ENCODE assay signal across 28 cellular contexts in genomic region chr14:68448379-68448778, GRCh38.
DNase-seq lines count a peak whose midpoint lies in the region; ATAC-seq, FAIRE-seq and TF ChIP-seq lines count a peak whose summit lies in the region.
"Had no signal": no experiment of that assay in that cellular context is flagged by ENCODE, and none has a peak within 500 bp of the region (broad histone marks: within the 10 kb centered on the region; RNA-seq: fewer than 3 reads in every experiment).

No MANE protein-coding gene starts in this region.

- TF ChIP-seq POLR2A in esophagus squamous epithelium (IDR thresholded peaks at IDR 0.05), result no peak
- no peak for TF ChIP-seq POLR2A in uterus (IDR thresholded peaks at IDR 0.05)

- DNase-seq in NCI-H1092 treated with DMSO at 0.1 percent for 48 hours (lab: John Stamatoyannopoulos, UW), result peak; percentile 8
- DNase-seq in NCI-H1092 (lab: John Stamatoyannopoulos, UW), result no peak
- no peak for DNase-seq in esophagus squamous epithelium (lab: John Stamatoyannopoulos, UW)
- no peak for DNase-seq in pancreas
- no peak for DNase-seq in uterus
- DNase-seq in inferior parietal cortex (ENCODE audit: extremely low spot score), result no peak
- no peak for DNase-seq in NCI-H2029 (lab: John Stamatoyannopoulos, UW)
- no peak for DNase-seq in MV-4-11 (lab: John Stamatoyannopoulos, UW)
- DNase-seq: activated CD4-positive, alpha-beta T cell treated with anti-CD3 and anti-CD28 coated beads for 1 hour; activated CD8-positive, alpha-beta memory T cell treated with anti-CD3 and anti-CD28 coated beads, Interleukin-2, amount 50 U/mL, for 48 hours; activated CD8-positive, alpha-beta T cell treated with anti-CD3 and anti-CD28 coated beads for 36 hours; activated naive CD4-positive, alpha-beta T cell treated with Interleukin-2 at 50 U/mL for 16 hours; body of pancreas; dermis blood vessel endothelial cell; GOT3; hypothalamus; left cardiac atrium; NCI-H146; NCI-H446 treated with DMSO at 0.1 percent for 48 hours; NCI-H82; right cardiac atrium; SIG-M5; stimulated activated CD4-positive, alpha-beta T cell treated with anti-CD3 and anti-CD28 coated beads, Interleukin-12 subunit alpha, Interleukin-12 subunit beta, amount 100 ng/mL, for 4 hours; stimulated activated CD4-positive, alpha-beta T cell treated with anti-CD3 and anti-CD28 coated beads, Interleukin-2, amount 100 ng/mL, for 48 hours; stimulated activated naive CD8-positive, alpha-beta T cell treated with anti-CD3 and anti-CD28 coated beads, Interleukin-15, amount 100 ng/mL, for 72 hours; thyroid gland had no signal

- H3K27me3 ChIP-seq in esophagus squamous epithelium (no peaks in the 10 kb centered on the region), pancreas (no peaks in the 10 kb centered on the region), uterus (no peaks in the 10 kb centered on the region)
- H3K27me3 ChIP-seq: body of pancreas, thyroid gland had no signal

- peak; percentile 84 for FAIRE-seq in pancreas (lab: Jason Lieb, UNC)

- intact Hi-C loops in esophagus squamous epithelium (cut with DNase I) (no loop called here), pancreas (cut with DNase I) (no loop called here), uterus (cut with DNase I; ENCODE audit: low total_unique reads) (no loop called here)

- no peak overlapping the region for H3K4me3 ChIP-seq in esophagus squamous epithelium
- no peak overlapping the region for H3K4me3 ChIP-seq in pancreas
- no peak overlapping the region for H3K4me3 ChIP-seq in uterus
- H3K4me3 ChIP-seq: body of pancreas, thyroid gland had no signal

- 78 to 88% methylated on average over 3 of the region's 3 CpGs for WGBS in esophagus squamous epithelium, 2 donors
- WGBS in pancreas, 2 donors, result 73 to 76% methylated on average over 3 of the region's 3 CpGs

- TF ChIP-seq CTCF in esophagus squamous epithelium (IDR thresholded peaks at IDR 0.05) (no peak), pancreas (IDR thresholded peaks at IDR 0.05) (no peak), uterus (IDR thresholded peaks at IDR 0.05) (no peak)

- H3K9me3 ChIP-seq in esophagus squamous epithelium (no peaks in the 10 kb centered on the region), pancreas (no peaks in the 10 kb centered on the region), uterus (no peaks in the 10 kb centered on the region)
- H3K9me3 ChIP-seq: body of pancreas, thyroid gland had no signal

- no peaks in the 10 kb centered on the region for H3K36me3 ChIP-seq in esophagus squamous epithelium
- no peaks in the 10 kb centered on the region for H3K36me3 ChIP-seq in pancreas
- H3K36me3 ChIP-seq in uterus, result no peaks in the 10 kb centered on the region
- H3K36me3 ChIP-seq: thyroid gland had no signal

- no peak for ATAC-seq in pancreas
- ATAC-seq: activated CD8-positive, alpha-beta T cell treated with anti-CD3 and anti-CD28 coated beads for 36 hours; left cardiac atrium; right cardiac atrium; stimulated activated naive CD8-positive, alpha-beta T cell treated with anti-CD3 and anti-CD28 coated beads, Interleukin-15, amount 100 ng/mL, for 72 hours had no signal

- peak overlapping the region in 3 of 4 donors; percentile 66 to 74 (median 71) for H3K27ac ChIP-seq in esophagus squamous epithelium
- H3K27ac ChIP-seq in pancreas, result peak overlapping the region in 2 of 4 donors; percentile 25 to 50
- peak overlapping the region; percentile 51 to 52 for H3K27ac ChIP-seq in uterus
- H3K27ac ChIP-seq: 22Rv1, KMS-11, thyroid gland had no signal

- H3K4me1 ChIP-seq in esophagus squamous epithelium (peaks cover 9 to 58% (median 13%) of the 10 kb centered on the region in 3 donors), pancreas (peaks cover 5 to 36% (median 27%) of the 10 kb centered on the region in 3 donors), uterus (no peaks in the 10 kb centered on the region)
